In the genomic region with DNA sequence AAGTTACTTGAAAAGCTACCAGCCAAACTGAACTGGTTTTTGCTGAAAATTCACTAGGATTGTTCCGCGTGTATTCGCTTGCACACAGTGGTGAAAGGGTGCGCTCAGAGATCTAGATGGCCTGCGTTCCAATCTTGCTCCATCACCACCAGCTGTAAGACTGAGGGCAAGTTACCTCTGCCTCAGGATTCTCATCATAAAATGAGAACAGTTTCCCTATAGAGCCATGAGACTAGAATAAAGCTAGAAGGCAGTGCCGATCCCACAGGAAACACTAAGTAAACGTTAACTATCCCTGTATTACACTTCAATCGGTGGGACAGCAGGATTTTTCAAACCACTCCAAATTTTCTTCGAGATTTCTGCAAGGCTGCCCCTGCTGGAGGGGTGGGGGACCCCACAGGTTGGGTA, we compare ENCODE assay signal across 8 cellular contexts. TPM values are rescaled to one million over a fixed set of nuclear protein-coding genes. Genes with fewer than 3 reads are reported as not detected.
DNase-seq lines count a peak whose midpoint lies in the region; ATAC-seq and TF ChIP-seq lines count a peak whose summit lies in the region.

No MANE protein-coding gene starts in this region.

- peak overlapping the region; percentile 15 to 82 for H3K27ac Mint-ChIP-seq in T-cell

- no peaks in the 10 kb centered on the region for H3K9me3 ChIP-seq in skeletal muscle tissue (ENCODE audit: control insufficient read depth in 3 of 3, low read length in 3 of 3)

- POLR2A ChIA-PET in T-cell (lab: Charles Lee): no interaction called here

- no peaks in the 10 kb centered on the region for H3K27me3 ChIP-seq in skeletal muscle tissue (ENCODE audit: control insufficient read depth in 3 of 3, insufficient read depth in 3 of 3, low read length in 3 of 3)

- peaks cover 12 to 21% (median 15%) of the 10 kb centered on the region in 3 donors for H3K4me1 Mint-ChIP-seq in T-cell

- ATAC-seq in T-cell (replicated peaks in 1 of 4): no peak

- H3K4me3 Mint-ChIP-seq in T-cell: peak overlapping the region; percentile 75 to 86 (median 81)

- H3K36me3 Mint-ChIP-seq in T-cell: no peaks in the 10 kb centered on the region

- DNase-seq in NCI-H82 (lab: John Stamatoyannopoulos, UW): peak; percentile 69
- no peak for DNase-seq in NCI-H82 treated with DMSO at 0.1 percent for 48 hours (lab: John Stamatoyannopoulos, UW; ENCODE audit: unreplicated experiment)
- DNase-seq in T-cell: peak in 1 of 34 experiments; percentile 4
- peak; percentile 26 to 69 for DNase-seq in foreskin fibroblast
- no peak for DNase-seq in CD1c-positive myeloid dendritic cell (ENCODE audit: extremely low spot score)
- DNase-seq in UCSD-AML1 (lab: John Stamatoyannopoulos, UW; ENCODE audit: unreplicated experiment): no peak
- no peak for DNase-seq in GM20000 (ENCODE audit: low spot score)

- H3K4me1 ChIP-seq in skeletal muscle tissue (ENCODE audit: control insufficient read depth in 3 of 3, insufficient read depth in 3 of 3, low read length in 3 of 3): peaks cover 19 to 24% (median 20%) of the 10 kb centered on the region in 3 donors

- H3K27me3 Mint-ChIP-seq in T-cell: no peaks in the 10 kb centered on the region

- TF ChIP-seq CTCF in foreskin fibroblast (IDR thresholded peaks at IDR 0.05; ENCODE audit: low read depth, low read length) (no peak), GM20000 (IDR thresholded peaks at IDR 0.05; ENCODE audit: extremely low read depth, missing control alignments) (no peak)

- H3K9ac ChIP-seq in skeletal muscle tissue (ENCODE audit: low read depth in 1 of 3, low read length in 3 of 3): peak overlapping the region; percentile 92 to 96 (median 93)

- H3K27ac ChIP-seq in skeletal muscle tissue (ENCODE audit: low read depth, low read length): peak overlapping the region; percentile 86

- H3K4me3 ChIP-seq in foreskin fibroblast (ENCODE audit: low read depth in 1 of 2, low read length in 2 of 2) (peak overlapping the region; percentile 74 to 79), skeletal muscle tissue (ENCODE audit: low read length in 3 of 3) (peak overlapping the region; percentile 89 to 93 (median 92))

- no peaks in the 10 kb centered on the region for H3K36me3 ChIP-seq in skeletal muscle tissue (ENCODE audit: control insufficient read depth in 3 of 3, insufficient read depth in 3 of 3, low read length in 3 of 3)

- H3K9me3 Mint-ChIP-seq in T-cell: no peaks in the 10 kb centered on the region

- CTCF ChIA-PET in T-cell (lab: Charles Lee): interaction anchor here (0.6 to 3.1 kb wide), 5 partner anchors 10 to 213 kb away, joined by 3 to 12 read pairs (median 3); a partner anchor contains a TSS

RNA-seq across cellular contexts. Expression of a gene that starts 0.8 kb away (rescaled TPM):
- 10 to 100 TPM; 15.3 to 28.3 (median 23.9) TPM for total RNA-seq in T-cell
- 129 TPM for total RNA-seq in skeletal muscle tissue

Comparison
In these comparisons a context has a peak if more than half of its experiments do, and no peak if none do; other contexts are left out.
1. DNase-seq: peak in NCI-H82 (single experiment) and foreskin fibroblast (2 of 2); none in NCI-H82 treated with DMSO at 0.1 percent for 48 hours (single experiment), CD1c-positive myeloid dendritic cell (single experiment), UCSD-AML1 (single experiment) and GM20000 (single experiment).